ENCODE assay signal across 8 cellular contexts in genomic region chr19:45506246-45506990, GRCh38. TPM values are rescaled to one million over a fixed set of nuclear protein-coding genes. Genes with fewer than 3 reads are reported as not detected.
DNase-seq lines count a peak whose midpoint lies in the region; ATAC-seq and TF ChIP-seq lines count a peak whose summit lies in the region.

No MANE protein-coding gene starts in this region.

- ATAC-seq in HG03460 (IDR thresholded peaks at IDR 0.05; ENCODE audit: unreplicated experiment) = peak; percentile 53
- ATAC-seq in left lung = peak; percentile 86

- DNase-seq in GM19240 (ENCODE audit: insufficient read length, low spot score) (peak; percentile 88), NCI-H510A (lab: John Stamatoyannopoulos, UW) (peak; percentile 93), colonic mucosa (peak; percentile 98), left lung (peak; percentile 97 to 100)
- DNase-seq in activated CD4-positive, alpha-beta T cell treated with anti-CD3 and anti-CD28 coated beads for 48 hours = peak; percentile 100
- peak; percentile 100 for DNase-seq in stimulated activated CD4-positive, alpha-beta T cell treated with anti-CD3 and anti-CD28 coated beads, Interleukin-2, amount 100 ng/mL, for 4 hours (ENCODE audit: low read depth)

- H3K4me2 ChIP-seq in BLaER1 = peak overlapping the region; percentile 100

- H3K9ac ChIP-seq in BLaER1 (peak overlapping the region; percentile 88), colonic mucosa (ENCODE audit: low read depth in 2 of 2, low read length in 2 of 2) (peak overlapping the region; percentile 90 to 98)

- intact Hi-C loops in colonic mucosa (cut with DNase I) = no loop called here
- intact Hi-C loops in left lung (cut with DNase I) = no loop called here

- H3K4me3 ChIP-seq in BLaER1 (peak overlapping the region; percentile 96), colonic mucosa (peak overlapping the region; percentile 99), left lung (peak overlapping the region; percentile 96 to 100)

- H3K27ac ChIP-seq in BLaER1 (peak overlapping the region; percentile 83), colonic mucosa (peak overlapping the region; percentile 98), left lung (peak overlapping the region; percentile 86 to 98)

- H3K4me1 ChIP-seq in BLaER1 (peaks cover 47% of the 10 kb centered on the region), colonic mucosa (peaks cover 11% of the 10 kb centered on the region), left lung (peaks cover 8 to 66% of the 10 kb centered on the region in 2 donors)

- H4K20me1 ChIP-seq in BLaER1 = peaks cover 37% of the 10 kb centered on the region

- peak; percentile 17 for TF ChIP-seq CTCF in colonic mucosa (IDR thresholded peaks at IDR 0.05)
- peak; percentile 25 to 26 for TF ChIP-seq CTCF in left lung (IDR thresholded peaks at IDR 0.05)

- H3K27me3 ChIP-seq in BLaER1 (no peaks in the 10 kb centered on the region), colonic mucosa (no peaks in the 10 kb centered on the region), left lung (no peaks in the 10 kb centered on the region)

- H3K36me3 ChIP-seq in BLaER1 (no peaks in the 10 kb centered on the region), colonic mucosa (no peaks in the 10 kb centered on the region), left lung (peaks cover 0 to 9% of the 10 kb centered on the region in 2 donors)

- H3K9me3 ChIP-seq in BLaER1 (no peaks in the 10 kb centered on the region), colonic mucosa (no peaks in the 10 kb centered on the region), left lung (no peaks in the 10 kb centered on the region)

RNA-seq across cellular contexts. Expression of gene VASP, which starts 0.9 kb away (rescaled TPM):
- total RNA-seq in colonic mucosa = 100 to 1,000 TPM; 236 to 261 TPM
- total RNA-seq in left lung = 100 to 1,000 TPM; 109 to 220 TPM

RNA-seq across cellular contexts. Expression of gene PPM1N, which starts 8.2 kb away (rescaled TPM):
- total RNA-seq in colonic mucosa (1 to 10 TPM in 1 of 2 donors, under 1 TPM in 1; 0.67 to 1.7 TPM), left lung (1 to 10 TPM in 1 of 2 donors, under 1 TPM in 1; 0.47 to 2.1 TPM)

RNA-seq across cellular contexts. Expression of gene RTN2, which starts 9.6 kb away (rescaled TPM):
- total RNA-seq in colonic mucosa = 1 to 10 TPM; 4.9 to 8.4 TPM
- 10 to 100 TPM in 1 of 2 donors, 1 to 10 TPM in 1; 9.4 to 16.7 TPM for total RNA-seq in left lung

RNA-seq across cellular contexts. Expression of gene FOSB, which starts 38.6 kb away (rescaled TPM):
- total RNA-seq in colonic mucosa = 1 to 10 TPM; 1.5 to 3.4 TPM
- total RNA-seq in left lung = 10 to 100 TPM in 1 of 2 donors, 1 to 10 TPM in 1; 7.1 to 20.4 TPM

Comparison
In these comparisons a context has a peak if more than half of its experiments do, and no peak if none do; other contexts are left out.
1. Peak in every context shown above with its lines: DNase-seq, ATAC-seq, H3K4me3 ChIP-seq and H3K27ac ChIP-seq.